ENCODE assay signal across 8 cellular contexts in genomic region chr15:80779658-80780415, GRCh38. TPM values are rescaled to one million over a fixed set of nuclear protein-coding genes. Genes with fewer than 3 reads are reported as not detected.
DNase-seq lines count a peak whose midpoint lies in the region; ATAC-seq lines count a peak whose summit lies in the region.

No MANE protein-coding gene starts in this region.

- no peak for DNase-seq in CD8-positive, alpha-beta memory T cell
- DNase-seq in KBM-7 (peak; percentile 8), astrocyte of the hippocampus (ENCODE audit: low read depth, low spot score) (peak; percentile 74), iPS-NIHi7 (ENCODE audit: extremely low spot score) (peak; percentile 57), UCSD-AML1 (lab: John Stamatoyannopoulos, UW; ENCODE audit: unreplicated experiment) (no peak)
- peak in 1 of 2 donors; percentile 9 for DNase-seq in stimulated activated naive CD8-positive, alpha-beta T cell treated with anti-CD3 and anti-CD28 coated beads, Interleukin-15, amount 100 ng/mL, for 72 hours
- DNase-seq in activated CD8-positive, alpha-beta memory T cell treated with anti-CD3 and anti-CD28 coated beads for 24 hours: no peak

- H3K36me3 ChIP-seq in CD8-positive, alpha-beta memory T cell (ENCODE audit: insufficient read depth, low read length): no peaks in the 10 kb centered on the region

- POLR2A ChIA-PET in CD8-positive, alpha-beta memory T cell (lab: Charles Lee): no interaction called here

- H3K27me3 ChIP-seq in CD8-positive, alpha-beta memory T cell (ENCODE audit: insufficient read depth, low read length, poor library complexity, severe bottlenecking): peaks cover 24% of the 10 kb centered on the region

- peaks cover 37 to 54% of the 10 kb centered on the region in 2 donors for H3K27me3 Mint-ChIP-seq in CD8-positive, alpha-beta memory T cell
- peaks cover 81% of the 10 kb centered on the region for H3K27me3 Mint-ChIP-seq in stimulated activated naive CD8-positive, alpha-beta T cell treated with anti-CD3 and anti-CD28 coated beads, Interleukin-15, amount 100 ng/mL, for 72 hours

- H3K4me3 Mint-ChIP-seq in CD8-positive, alpha-beta memory T cell: peak overlapping the region in 5 of 7 donors; percentile 32 to 57 (median 45)
- peak overlapping the region; percentile 63 to 77 for H3K4me3 Mint-ChIP-seq in stimulated activated naive CD8-positive, alpha-beta T cell treated with anti-CD3 and anti-CD28 coated beads, Interleukin-15, amount 100 ng/mL, for 72 hours

- CTCF ChIA-PET in CD8-positive, alpha-beta memory T cell (lab: Charles Lee): interaction anchor here (0.6 to 7.0 kb wide), 2 partner anchors 13 to 324 kb away, joined by 3 to 51 read pairs; no protein-coding TSS in a partner anchor

- no peak overlapping the region for H3K27ac ChIP-seq in CD8-positive, alpha-beta memory T cell (ENCODE audit: low read depth, low read length)

- H3K27ac Mint-ChIP-seq in CD8-positive, alpha-beta memory T cell: peak overlapping the region in 1 of 8 donors; percentile 50
- H3K27ac Mint-ChIP-seq in stimulated activated naive CD8-positive, alpha-beta T cell treated with anti-CD3 and anti-CD28 coated beads, Interleukin-15, amount 100 ng/mL, for 72 hours: no peak overlapping the region

- no peak overlapping the region for H3K4me3 ChIP-seq in CD8-positive, alpha-beta memory T cell (ENCODE audit: low read length)

- no peaks in the 10 kb centered on the region for H3K9me3 ChIP-seq in CD8-positive, alpha-beta memory T cell (ENCODE audit: low read length)

- peaks cover 5 to 20% (median 17%) of the 10 kb centered on the region in 3 donors for H3K4me1 Mint-ChIP-seq in CD8-positive, alpha-beta memory T cell
- H3K4me1 Mint-ChIP-seq in stimulated activated naive CD8-positive, alpha-beta T cell treated with anti-CD3 and anti-CD28 coated beads, Interleukin-15, amount 100 ng/mL, for 72 hours: peaks cover 23% of the 10 kb centered on the region

- H3K36me3 Mint-ChIP-seq in CD8-positive, alpha-beta memory T cell: no peaks in the 10 kb centered on the region

- ATAC-seq in stimulated activated naive CD8-positive, alpha-beta T cell treated with anti-CD3 and anti-CD28 coated beads, Interleukin-15, amount 100 ng/mL, for 72 hours: peak; percentile 24
- no peak for ATAC-seq in GM19351 (IDR thresholded peaks at IDR 0.05; ENCODE audit: unreplicated experiment)

- H3K9me3 Mint-ChIP-seq in CD8-positive, alpha-beta memory T cell: no peaks in the 10 kb centered on the region
- H3K9me3 Mint-ChIP-seq in stimulated activated naive CD8-positive, alpha-beta T cell treated with anti-CD3 and anti-CD28 coated beads, Interleukin-15, amount 100 ng/mL, for 72 hours: no peaks in the 10 kb centered on the region

- in situ Hi-C loops in KBM-7 (cut with MboI; ENCODE audit: low pct_unique_long_range_greater_than_20kb, low sequenced_read_pairs): loop anchor here (10.0 kb wide), 2 partner anchors 205 to 325 kb away; no protein-coding TSS in a partner anchor

- H3K4me1 ChIP-seq in CD8-positive, alpha-beta memory T cell (ENCODE audit: insufficient read depth, low read length): no peaks in the 10 kb centered on the region

RNA-seq across cellular contexts. Expression of gene CEMIP, which starts 0.7 kb away (rescaled TPM):
- total RNA-seq in CD8-positive, alpha-beta memory T cell: not detected
- polyA plus RNA-seq in CD8-positive, alpha-beta memory T cell: not detected

Comparison
In these comparisons a context has a peak if more than half of its experiments do, and no peak if none do; other contexts are left out.
1. DNase-seq: peak in KBM-7 (single experiment), astrocyte of the hippocampus (single experiment) and iPS-NIHi7 (single experiment); none in CD8-positive, alpha-beta memory T cell (0 of 5), UCSD-AML1 (single experiment) and activated CD8-positive, alpha-beta memory T cell treated with anti-CD3 and anti-CD28 coated beads for 24 hours (single experiment).